34 cellular contexts compared by ENCODE assay signal in genomic region chr1:43772978-43773377, GRCh38.
"Had no signal": no experiment of that assay in that cellular context is flagged by ENCODE, and none has a peak within 500 bp of the region (broad histone marks: within the 10 kb centered on the region; RNA-seq: fewer than 3 reads in every experiment).

No MANE protein-coding gene starts in this region.

- H3K4me3 ChIP-seq: cardiac muscle cell, colonic mucosa, left lung, lower lobe of right lung, pancreas, prostate gland, skin epidermis, thyroid gland, upper lobe of left lung, vagina had no signal

- H3K36me3 ChIP-seq: cardiac muscle cell, colonic mucosa, left lung, lower lobe of right lung, pancreas, prostate gland, thyroid gland, upper lobe of left lung, vagina had no signal

- H3K27me3 ChIP-seq: cardiac muscle cell, colonic mucosa, left lung, pancreas, thyroid gland, upper lobe of left lung, vagina had no signal

- H3K27ac ChIP-seq: cardiac muscle cell, colonic mucosa, epithelial cell of prostate, left lung, lower lobe of right lung, pancreas, prostate gland, skin epidermis, thyroid gland, upper lobe of left lung, vagina, VCaP had no signal

- H3K9me3 ChIP-seq: colonic mucosa, left lung, lower lobe of right lung, pancreas, prostate gland, thyroid gland, upper lobe of left lung, vagina had no signal

- FAIRE-seq: endometrium, frontal cortex, islet of Langerhans, pancreas, TTC549 had no signal

- DNase-seq: activated CD4-positive, alpha-beta T cell treated with anti-CD3 and anti-CD28 coated beads for 4 hours; activated CD4-positive, alpha-beta T cell treated with anti-CD3 and anti-CD28 coated beads, Interleukin-2, amount 50 U/mL, for 4 hours; activated CD8-positive, alpha-beta memory T cell treated with anti-CD3 and anti-CD28 coated beads for 24 hours; activated effector memory CD4-positive, alpha-beta T cell treated with Interleukin-2 at 50 U/mL for 16 hours; activated naive CD4-positive, alpha-beta T cell treated with Interleukin-2 at 50 U/mL for 16 hours; anterior cingulate cortex; cerebellar nuclear complex; colonic mucosa; effector CD8-positive, alpha-beta T cell; glutamatergic neuron; left lung; lower lobe of right lung; mesenchymal stem cell; naive thymus-derived CD8-positive, alpha-beta T cell; nucleus accumbens; pancreas; retina; stimulated activated CD4-positive, alpha-beta T cell treated with anti-CD3 and anti-CD28 coated beads, Interleukin-12 subunit alpha, Interleukin-12 subunit beta, amount 100 ng/mL, for 4 hours; stimulated activated CD4-positive, alpha-beta T cell treated with anti-CD3 and anti-CD28 coated beads, Interleukin-4, amount 100 ng/mL, for 1 hour; stimulated activated naive CD8-positive, alpha-beta T cell treated with anti-CD3 and anti-CD28 coated beads, Interleukin-15, amount 100 ng/mL, for 72 hours; thyroid gland; upper lobe of left lung had no signal

- ATAC-seq: left lung; lower lobe of right lung; naive thymus-derived CD8-positive, alpha-beta T cell; pancreas; sciatic nerve; stimulated activated effector memory CD8-positive, alpha-beta T cell treated with anti-CD3 and anti-CD28 coated beads, Interleukin-12 subunit alpha, Interleukin-12 subunit beta, amount 100 ng/mL, for 72 hours; stimulated activated naive CD8-positive, alpha-beta T cell treated with anti-CD3 and anti-CD28 coated beads, Interleukin-15, amount 100 ng/mL, for 72 hours had no signal

- H3K4me1 ChIP-seq: colonic mucosa, left lung, lower lobe of right lung, pancreas, prostate gland, thyroid gland, upper lobe of left lung had no signal
